Comparison of ENCODE assay signal across 19 cellular contexts in the genomic region with DNA sequence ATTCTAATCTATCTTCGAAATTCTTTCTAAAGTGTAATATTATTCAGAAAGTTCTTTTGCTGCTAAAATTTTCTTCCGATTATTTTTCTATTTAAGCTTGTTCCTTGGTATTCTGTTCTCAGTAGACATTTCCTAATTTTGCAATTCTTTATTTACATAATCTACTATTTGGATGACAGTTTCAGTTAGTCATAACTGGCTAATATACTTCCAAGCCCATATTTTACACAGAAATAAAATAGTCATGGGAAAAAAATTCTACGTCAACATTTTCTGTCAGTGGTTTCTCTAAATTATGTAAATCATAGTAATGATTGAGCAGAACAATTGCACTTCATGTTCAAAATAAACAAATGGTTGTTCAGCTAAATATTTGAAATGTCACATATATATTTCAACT.
"Had no signal": no experiment of that assay in that cellular context is flagged by ENCODE, and none has a peak within 500 bp of the region (broad histone marks: within the 10 kb centered on the region; RNA-seq: fewer than 3 reads in every experiment).

No MANE protein-coding gene starts in this region.

- H3K4me3 ChIP-seq: adrenal gland, body of pancreas, lung, neural progenitor cell, ovary, sigmoid colon, thoracic aorta had no signal

- H3K27ac ChIP-seq: adrenal gland, body of pancreas, neural progenitor cell, ovary, sigmoid colon, thoracic aorta had no signal

- H3K36me3 ChIP-seq: adrenal gland, neural progenitor cell, ovary, sigmoid colon, thoracic aorta had no signal

- ATAC-seq: activated T-helper 17 cell treated with anti-CD3 and anti-CD28 coated beads, Interleukin-2, amount 50 U/mL, for 72 hours; body of pancreas; esophagus mucosa; left colon; T-helper 17 cell; WTC11 had no signal

- H3K4me1 ChIP-seq: adrenal gland, body of pancreas, neural progenitor cell, sigmoid colon had no signal

- H3K27me3 ChIP-seq: adrenal gland, body of pancreas, neural progenitor cell, ovary, sigmoid colon had no signal

- DNase-seq: activated CD4-positive, alpha-beta T cell treated with anti-CD3 and anti-CD28 coated beads for 48 hours; activated CD8-positive, alpha-beta memory T cell treated with anti-CD3 and anti-CD28 coated beads for 24 hours; activated naive CD4-positive, alpha-beta T cell treated with anti-CD3 and anti-CD28 coated beads, Interleukin-2, amount 10 ng/mL, durations not matched to agents 7 days and 5 days; adrenal gland; body of pancreas; endodermal cell; glutamatergic neuron; left colon; midbrain; ovary; sigmoid colon; stimulated activated CD4-positive, alpha-beta T cell treated with anti-CD3 and anti-CD28 coated beads, Interleukin-4, amount 100 ng/mL, for 24 hours; T-helper 17 cell had no signal

- H3K9me3 ChIP-seq: adrenal gland, body of pancreas, ovary, sigmoid colon, thoracic aorta had no signal
